9 cellular contexts compared by ENCODE assay signal in the genomic region with DNA sequence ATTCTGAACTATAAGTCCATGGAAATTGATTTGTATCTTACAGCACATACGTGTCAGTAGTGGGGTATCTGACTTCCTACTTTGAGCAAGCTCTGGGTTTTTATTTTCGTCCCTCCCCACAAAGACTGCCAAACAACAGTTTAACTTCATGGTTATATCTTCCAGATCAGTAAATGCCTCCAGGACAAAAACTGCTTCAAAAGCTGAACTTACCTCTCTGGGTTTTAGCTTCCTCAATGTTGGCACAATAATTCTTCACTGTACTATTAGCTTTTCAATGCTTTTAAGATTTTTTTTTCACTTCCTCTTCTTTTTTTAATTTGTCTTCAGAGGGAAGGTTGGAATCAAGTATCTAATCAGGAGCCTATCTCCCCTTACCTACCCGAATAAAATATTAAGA. TPM values are rescaled to one million over a fixed set of nuclear protein-coding genes. Genes with fewer than 3 reads are reported as not detected.
DNase-seq lines count a peak whose midpoint lies in the region; ATAC-seq and TF ChIP-seq lines count a peak whose summit lies in the region.
"Had no signal": no experiment of that assay in that cellular context is flagged by ENCODE, and none has a peak within 500 bp of the region (broad histone marks: within the 10 kb centered on the region; RNA-seq: fewer than 3 reads in every experiment).

No MANE protein-coding gene starts in this region.

- H3K4me2 ChIP-seq in smooth muscle cell: peak overlapping the region; percentile 68

- no peak overlapping the region for H3K27ac Mint-ChIP-seq in activated CD8-positive, alpha-beta T cell treated with anti-CD3 and anti-CD28 coated beads for 36 hours
- no peak overlapping the region for H3K27ac Mint-ChIP-seq in activated CD8-positive, alpha-beta T cell treated with anti-CD3 and anti-CD28 coated beads, Interleukin-2, amount 10 ng/mL, durations not matched to agents 7 days and 5 days
- H3K27ac Mint-ChIP-seq in effector memory CD8-positive, alpha-beta T cell: peak overlapping the region in 1 of 2 donors; percentile 48

- WGBS in smooth muscle cell (ENCODE audit: low lambda C conversion rate): 62% methylated on average over 3 of the region's 3 CpGs
- 45% methylated on average over 3 of the region's 3 CpGs for WGBS in esophagus muscularis mucosa

- intact Hi-C loops in activated CD8-positive, alpha-beta T cell treated with anti-CD3 and anti-CD28 coated beads for 36 hours (cut with micrococcal nuclease): no loop called here
- intact Hi-C loops in breast epithelium (cut with DNase I; ENCODE audit: low total_unique reads): no loop called here
- intact Hi-C loops in esophagus muscularis mucosa (cut with DNase I): no loop called here

- no peak for DNase-seq in activated CD8-positive, alpha-beta T cell treated with anti-CD3 and anti-CD28 coated beads for 36 hours
- no peak for DNase-seq in activated CD8-positive, alpha-beta T cell treated with anti-CD3 and anti-CD28 coated beads, Interleukin-2, amount 10 ng/mL, durations not matched to agents 7 days and 5 days
- DNase-seq in OCI-M1 (lab: John Stamatoyannopoulos, UW) (peak; percentile 85), breast epithelium (ENCODE audit: low spot score in 2 of 2) (no peak), smooth muscle cell (lab: John Stamatoyannopoulos, UW; ENCODE audit: unreplicated experiment) (no peak), esophagus muscularis mucosa (ENCODE audit: extremely low spot score) (no peak)
- DNase-seq in effector memory CD4-positive, alpha-beta T cell: no peak
- DNase-seq in effector memory CD8-positive, alpha-beta T cell: no peak

- H3K4me3 ChIP-seq in breast epithelium (peak overlapping the region in 2 of 3 donors; percentile 17 to 30), smooth muscle cell (no peak overlapping the region), esophagus muscularis mucosa (no peak overlapping the region)
- no peak overlapping the region for H3K4me3 ChIP-seq in effector memory CD4-positive, alpha-beta T cell (ENCODE audit: insufficient read depth, low read depth, low read length, poor library complexity, severe bottlenecking)

- peaks cover 2% of the 10 kb centered on the region for H3K36me3 Mint-ChIP-seq in activated CD8-positive, alpha-beta T cell treated with anti-CD3 and anti-CD28 coated beads for 36 hours (ENCODE audit: low read depth)
- peaks cover 3% of the 10 kb centered on the region for H3K36me3 Mint-ChIP-seq in activated CD8-positive, alpha-beta T cell treated with anti-CD3 and anti-CD28 coated beads, Interleukin-2, amount 10 ng/mL, durations not matched to agents 7 days and 5 days (ENCODE audit: low read depth)
- peaks cover 5% of the 10 kb centered on the region for H3K36me3 Mint-ChIP-seq in effector memory CD8-positive, alpha-beta T cell (ENCODE audit: insufficient read depth)

- TF ChIP-seq EP300 in esophagus muscularis mucosa (IDR thresholded peaks at IDR 0.05): no peak

- no peaks in the 10 kb centered on the region for H3K9me3 Mint-ChIP-seq in activated CD8-positive, alpha-beta T cell treated with anti-CD3 and anti-CD28 coated beads for 36 hours
- H3K9me3 Mint-ChIP-seq in activated CD8-positive, alpha-beta T cell treated with anti-CD3 and anti-CD28 coated beads, Interleukin-2, amount 10 ng/mL, durations not matched to agents 7 days and 5 days (ENCODE audit: insufficient read depth): no peaks in the 10 kb centered on the region
- H3K9me3 Mint-ChIP-seq in effector memory CD8-positive, alpha-beta T cell: no peaks in the 10 kb centered on the region
- H3K9me3 Mint-ChIP-seq: activated naive CD4-positive, alpha-beta T cell treated with anti-CD3 and anti-CD28 coated beads, Interleukin-2, amount 50 U/mL, for 72 hours had no signal

- no peaks in the 10 kb centered on the region for H3K9me3 ChIP-seq in breast epithelium
- H3K9me3 ChIP-seq in smooth muscle cell (replicated peaks; ENCODE audit: low read depth): no peaks in the 10 kb centered on the region
- no peaks in the 10 kb centered on the region for H3K9me3 ChIP-seq in effector memory CD4-positive, alpha-beta T cell (ENCODE audit: control insufficient read depth, low read length)
- no peaks in the 10 kb centered on the region for H3K9me3 ChIP-seq in esophagus muscularis mucosa

- ATAC-seq in activated CD8-positive, alpha-beta T cell treated with anti-CD3 and anti-CD28 coated beads for 36 hours: no peak
- no peak for ATAC-seq in activated CD8-positive, alpha-beta T cell treated with anti-CD3 and anti-CD28 coated beads, Interleukin-2, amount 10 ng/mL, durations not matched to agents 7 days and 5 days
- ATAC-seq in effector memory CD8-positive, alpha-beta T cell (replicated peaks): no peak

- H4K20me1 ChIP-seq in smooth muscle cell (ENCODE audit: low read depth): peaks cover 3% of the 10 kb centered on the region

- H2AFZ ChIP-seq in smooth muscle cell (ENCODE audit: low read depth): no peak overlapping the region

- TF ChIP-seq CTCF in activated CD8-positive, alpha-beta T cell treated with anti-CD3 and anti-CD28 coated beads for 36 hours (IDR thresholded peaks at IDR 0.05): no peak
- no peak for TF ChIP-seq CTCF in breast epithelium (IDR thresholded peaks at IDR 0.05)
- TF ChIP-seq CTCF in smooth muscle cell (IDR thresholded peaks at IDR 0.05; ENCODE audit: borderline replicate concordance, insufficient read depth, poor library complexity, severe bottlenecking): no peak
- TF ChIP-seq CTCF in esophagus muscularis mucosa (IDR thresholded peaks at IDR 0.05): no peak

- TF ChIP-seq POLR2A in breast epithelium (IDR thresholded peaks at IDR 0.05) (no peak), esophagus muscularis mucosa (IDR thresholded peaks at IDR 0.05; ENCODE audit: low read depth) (no peak)

- H3K27me3 ChIP-seq in breast epithelium (no peaks in the 10 kb centered on the region), smooth muscle cell (ENCODE audit: low read depth) (no peaks in the 10 kb centered on the region), esophagus muscularis mucosa (no peaks in the 10 kb centered on the region)
- H3K27me3 ChIP-seq in effector memory CD4-positive, alpha-beta T cell (replicated peaks; ENCODE audit: control insufficient read depth, insufficient read depth, low read length, poor library complexity, severe bottlenecking): no peaks in the 10 kb centered on the region

- H3K4me1 ChIP-seq in breast epithelium (peaks cover 0 to 2% of the 10 kb centered on the region in 2 donors), smooth muscle cell (ENCODE audit: low read depth) (no peaks in the 10 kb centered on the region), esophagus muscularis mucosa (peaks cover 8 to 20% (median 14%) of the 10 kb centered on the region in 4 donors)
- peaks cover 3% of the 10 kb centered on the region for H3K4me1 ChIP-seq in effector memory CD4-positive, alpha-beta T cell (ENCODE audit: control insufficient read depth, insufficient read depth, low read length, poor library complexity, severe bottlenecking)

- no peaks in the 10 kb centered on the region for H3K27me3 Mint-ChIP-seq in activated CD8-positive, alpha-beta T cell treated with anti-CD3 and anti-CD28 coated beads for 36 hours
- peaks cover 4% of the 10 kb centered on the region for H3K27me3 Mint-ChIP-seq in activated CD8-positive, alpha-beta T cell treated with anti-CD3 and anti-CD28 coated beads, Interleukin-2, amount 10 ng/mL, durations not matched to agents 7 days and 5 days (ENCODE audit: low read depth)
- H3K27me3 Mint-ChIP-seq in effector memory CD8-positive, alpha-beta T cell: peaks cover 6 to 7% of the 10 kb centered on the region in 2 donors

- POLR2A ChIA-PET in activated CD8-positive, alpha-beta T cell treated with anti-CD3 and anti-CD28 coated beads for 36 hours (lab: Charles Lee): interaction anchor here (0.6 to 1.7 kb wide), 9 partner anchors 13 to 170 kb away, joined by 3 to 7 read pairs (median 3); a partner anchor contains a TSS
- POLR2A ChIA-PET in activated CD8-positive, alpha-beta T cell treated with anti-CD3 and anti-CD28 coated beads, Interleukin-2, amount 10 ng/mL, durations not matched to agents 7 days and 5 days (lab: Charles Lee): interaction anchor here (0.9 to 2.0 kb wide), 3 partner anchors 9 to 207 kb away, joined by 3 to 5 read pairs (median 4); a partner anchor contains a TSS

- CTCF ChIA-PET in activated CD8-positive, alpha-beta T cell treated with anti-CD3 and anti-CD28 coated beads for 36 hours (lab: Charles Lee): interaction anchor here (0.6 to 11.7 kb wide), 60 partner anchors 9 to 1294 kb away, joined by 3 to 265 read pairs (median 5); a partner anchor contains a TSS
- CTCF ChIA-PET in activated CD8-positive, alpha-beta T cell treated with anti-CD3 and anti-CD28 coated beads, Interleukin-2, amount 10 ng/mL, durations not matched to agents 7 days and 5 days (lab: Charles Lee): interaction anchor here (0.6 to 9.5 kb wide), 62 partner anchors 9 to 1048 kb away, joined by 3 to 215 read pairs (median 5); a partner anchor contains a TSS

- peaks cover 8% of the 10 kb centered on the region for H3K79me2 ChIP-seq in smooth muscle cell (ENCODE audit: low read depth)

- H3K9ac ChIP-seq in smooth muscle cell (ENCODE audit: low read depth): no peak overlapping the region

- H3K36me3 ChIP-seq in breast epithelium (no peaks in the 10 kb centered on the region), smooth muscle cell (ENCODE audit: low read depth) (no peaks in the 10 kb centered on the region), esophagus muscularis mucosa (no peaks in the 10 kb centered on the region)
- H3K36me3 ChIP-seq in effector memory CD4-positive, alpha-beta T cell (ENCODE audit: control insufficient read depth, insufficient read depth, low read length): no peaks in the 10 kb centered on the region

- peaks cover 7% of the 10 kb centered on the region for H3K4me1 Mint-ChIP-seq in activated CD8-positive, alpha-beta T cell treated with anti-CD3 and anti-CD28 coated beads for 36 hours (ENCODE audit: low read depth)
- peaks cover 11% of the 10 kb centered on the region for H3K4me1 Mint-ChIP-seq in activated CD8-positive, alpha-beta T cell treated with anti-CD3 and anti-CD28 coated beads, Interleukin-2, amount 10 ng/mL, durations not matched to agents 7 days and 5 days (ENCODE audit: low read depth)
- H3K4me1 Mint-ChIP-seq in effector memory CD8-positive, alpha-beta T cell (ENCODE audit: low read depth in 2 of 2): peaks cover 8 to 14% of the 10 kb centered on the region in 2 donors

- peak overlapping the region; percentile 3 for H3K4me3 Mint-ChIP-seq in activated CD8-positive, alpha-beta T cell treated with anti-CD3 and anti-CD28 coated beads for 36 hours
- H3K4me3 Mint-ChIP-seq in activated CD8-positive, alpha-beta T cell treated with anti-CD3 and anti-CD28 coated beads, Interleukin-2, amount 10 ng/mL, durations not matched to agents 7 days and 5 days: no peak overlapping the region
- H3K4me3 Mint-ChIP-seq in effector memory CD8-positive, alpha-beta T cell: no peak overlapping the region

- H3F3A ChIP-seq in smooth muscle cell (ENCODE audit: low read depth): no peaks in the 10 kb centered on the region

- H3K27ac ChIP-seq in breast epithelium (peak overlapping the region; percentile 58 to 63), smooth muscle cell (ENCODE audit: low read depth) (no peak overlapping the region), esophagus muscularis mucosa (replicated peaks in 1 of 4) (peak overlapping the region in 2 of 4 donors; percentile 4 to 22)
- no peak overlapping the region for H3K27ac ChIP-seq in effector memory CD4-positive, alpha-beta T cell (ENCODE audit: insufficient read depth, low read length, poor library complexity, severe bottlenecking)

RNA-seq across cellular contexts. Expression of a gene that starts 4.1 kb away (rescaled TPM):
- total RNA-seq in activated CD8-positive, alpha-beta T cell treated with anti-CD3 and anti-CD28 coated beads for 36 hours: 10 to 100 TPM; 50.3 to 61.5 TPM
- total RNA-seq in activated CD8-positive, alpha-beta T cell treated with anti-CD3 and anti-CD28 coated beads, Interleukin-2, amount 10 ng/mL, durations not matched to agents 7 days and 5 days: 10 to 100 TPM; 56.3 to 56.9 TPM
- 10 to 100 TPM; 30.7 to 44.8 (median 39.7) TPM for total RNA-seq in breast epithelium
- 40.1 and 40.5 TPM in 2 replicates for total RNA-seq in smooth muscle cell
- polyA plus RNA-seq in smooth muscle cell: 69.4 and 82.1 TPM in 2 replicates
- total RNA-seq in esophagus muscularis mucosa: 10 to 100 TPM; 40.3 to 60.6 (median 52.9) TPM

RNA-seq across cellular contexts. Expression of a gene that starts 14.8 kb away (rescaled TPM):
- total RNA-seq in activated CD8-positive, alpha-beta T cell treated with anti-CD3 and anti-CD28 coated beads for 36 hours: 1 to 10 TPM in 1 of 2 experiments, not detected in 1; 1.2 TPM
- 1 to 10 TPM in 1 of 2 experiments, under 1 TPM in 1; 0.29 to 1.2 TPM for total RNA-seq in activated CD8-positive, alpha-beta T cell treated with anti-CD3 and anti-CD28 coated beads, Interleukin-2, amount 10 ng/mL, durations not matched to agents 7 days and 5 days
- total RNA-seq in breast epithelium: 10 to 100 TPM; 11.3 to 20.8 (median 13.4) TPM
- 0.94 and 4.0 TPM in 2 replicates for total RNA-seq in smooth muscle cell
- polyA plus RNA-seq in smooth muscle cell: 7.8 and 13.0 TPM in 2 replicates
- 10 to 100 TPM; 39.9 to 90.1 (median 54.4) TPM for total RNA-seq in esophagus muscularis mucosa

RNA-seq across cellular contexts. Expression of a gene that starts 25.0 kb away (rescaled TPM):
- 1 to 10 TPM in 1 of 2 experiments, under 1 TPM in 1; 0.65 to 1.4 TPM for total RNA-seq in activated CD8-positive, alpha-beta T cell treated with anti-CD3 and anti-CD28 coated beads for 36 hours
- total RNA-seq in activated CD8-positive, alpha-beta T cell treated with anti-CD3 and anti-CD28 coated beads, Interleukin-2, amount 10 ng/mL, durations not matched to agents 7 days and 5 days: 1 to 10 TPM; 1.1 to 1.4 TPM
- total RNA-seq in breast epithelium: 1 to 10 TPM in 1 of 3 donors, under 1 TPM in 1, not detected in 1; 0.29 to 1.3 TPM
- total RNA-seq in smooth muscle cell: 0.49 TPM in 1 of 2 replicates, not detected in the other
- polyA plus RNA-seq in smooth muscle cell: not detected in 2 replicates
- total RNA-seq in esophagus muscularis mucosa: under 1 TPM in 1 of 4 donors, not detected in 3; 0.19 TPM

RNA-seq across cellular contexts. Expression of a gene that starts 52.9 kb away (rescaled TPM):
- 10 to 100 TPM; 12.8 to 14.4 TPM for total RNA-seq in activated CD8-positive, alpha-beta T cell treated with anti-CD3 and anti-CD28 coated beads for 36 hours
- 10 to 100 TPM; 24.5 to 28.2 TPM for total RNA-seq in activated CD8-positive, alpha-beta T cell treated with anti-CD3 and anti-CD28 coated beads, Interleukin-2, amount 10 ng/mL, durations not matched to agents 7 days and 5 days
- total RNA-seq in breast epithelium: 1 to 10 TPM; 5.4 to 9.1 (median 6.6) TPM
- total RNA-seq in smooth muscle cell: 0.81 and 2.2 TPM in 2 replicates
- polyA plus RNA-seq in smooth muscle cell: 3.4 and 7.7 TPM in 2 replicates
- total RNA-seq in esophagus muscularis mucosa: 10 to 100 TPM in 1 of 4 donors, 1 to 10 TPM in 3; 4.6 to 11.3 (median 5.9) TPM

RNA-seq across cellular contexts. Expression of a gene that starts 56.9 kb away (rescaled TPM):
- total RNA-seq in activated CD8-positive, alpha-beta T cell treated with anti-CD3 and anti-CD28 coated beads for 36 hours: 10 to 100 TPM; 26.8 to 33.3 TPM
- 10 to 100 TPM; 51.0 to 54.7 TPM for total RNA-seq in activated CD8-positive, alpha-beta T cell treated with anti-CD3 and anti-CD28 coated beads, Interleukin-2, amount 10 ng/mL, durations not matched to agents 7 days and 5 days
- total RNA-seq in breast epithelium (10 to 100 TPM; 22.9 to 57.0 (median 49.0) TPM), smooth muscle cell (16.7 and 19.1 TPM in 2 replicates), esophagus muscularis mucosa (10 to 100 TPM; 30.4 to 37.3 (median 34.7) TPM)
- 37.8 and 40.8 TPM in 2 replicates for polyA plus RNA-seq in smooth muscle cell

Comparison
In these comparisons a context has a peak if more than half of its experiments do, and no peak if none do; other contexts are left out.
1. H3K27ac ChIP-seq: peak in breast epithelium (2 of 2); none in smooth muscle cell (single experiment) and effector memory CD4-positive, alpha-beta T cell (single experiment).
2. H3K4me3 ChIP-seq: peak in breast epithelium (2 of 3); none in smooth muscle cell (single experiment), effector memory CD4-positive, alpha-beta T cell (single experiment) and esophagus muscularis mucosa (0 of 4).